1 cellular context compared by ENCODE assay signal in genomic region chr12:109494348-109494881, GRCh38.
TF ChIP-seq lines count a peak whose summit lies in the region.

No MANE protein-coding gene starts in this region.

TF ChIP-seq in HepG2, 621 proteins besides CTCF, POLR2A, EP300 and RAD21 (continued from another document and continues in another):
- peak; percentile 17; the same call in 1 of the 2 replicates for TF ChIP-seq ZNF501 (CRISPR knock-in tag; IDR thresholded peaks at IDR 0.05)
- 0 out of 2 replicates have a peak, but pooled peaks have one; percentile 25 for TF ChIP-seq GATAD1 (CRISPR knock-in tag; IDR thresholded peaks at IDR 0.05)
- TF ChIP-seq FOXA3 (CRISPR knock-in tag; IDR thresholded peaks at IDR 0.05): peak; percentile 70
- TF ChIP-seq HOXA3 (CRISPR knock-in tag; IDR thresholded peaks at IDR 0.05): peak; percentile 50; the same call in 1 of the 2 replicates
- peak; percentile 32; the same call in 1 of the 2 replicates for TF ChIP-seq NCOR1 (IDR thresholded peaks at IDR 0.05; ENCODE audit: borderline replicate concordance, low read length)
- TF ChIP-seq ZNF281 (CRISPR knock-in tag; IDR thresholded peaks at IDR 0.05; ENCODE audit: borderline replicate concordance): peak; percentile 91
- 0 out of 2 replicates have a peak, but pooled peaks have one; percentile 38 for TF ChIP-seq ZNF350 (CRISPR knock-in tag; IDR thresholded peaks at IDR 0.05; ENCODE audit: borderline replicate concordance, low read depth)
- TF ChIP-seq SOX6 (IDR thresholded peaks at IDR 0.05): no peak
- peak; percentile 62 for TF ChIP-seq SOX6 (CRISPR knock-in tag; IDR thresholded peaks at IDR 0.05)
- TF ChIP-seq MED8 (CRISPR knock-in tag; IDR thresholded peaks at IDR 0.05; ENCODE audit: insufficient replicate concordance): no peak
- no peak for TF ChIP-seq ZNF513 (CRISPR knock-in tag; conservative IDR thresholded peaks at IDR 0.05)
- TF ChIP-seq ZNF547 (CRISPR knock-in tag; IDR thresholded peaks at IDR 0.05): no peak
- TF ChIP-seq UBTF (CRISPR knock-in tag; IDR thresholded peaks at IDR 0.05): peak; percentile 59
- peak; percentile 71 for TF ChIP-seq SAP130 (CRISPR knock-in tag; IDR thresholded peaks at IDR 0.05; ENCODE audit: low read depth)
- TF ChIP-seq ZMYM3 (CRISPR knock-in tag; IDR thresholded peaks at IDR 0.05): peak; percentile 78; the same call in 1 of the 2 replicates
- TF ChIP-seq ZSCAN9 (CRISPR knock-in tag; IDR thresholded peaks at IDR 0.05; ENCODE audit: borderline replicate concordance): peak; percentile 78; the same call in 1 of the 2 replicates
- no peak for TF ChIP-seq TERF1 (CRISPR knock-in tag; IDR thresholded peaks at IDR 0.05)
- no peak for TF ChIP-seq ZNF12 (CRISPR knock-in tag; IDR thresholded peaks at IDR 0.05)
- TF ChIP-seq ONECUT2 (CRISPR knock-in tag; IDR thresholded peaks at IDR 0.05): peak; percentile 90
- no peak for TF ChIP-seq ZBTB4 (CRISPR knock-in tag; IDR thresholded peaks at IDR 0.05; ENCODE audit: borderline replicate concordance)
- TF ChIP-seq XRCC5 (optimal IDR thresholded peaks at IDR 0.05; ENCODE audit: low read length): peak; percentile 32
- TF ChIP-seq BHLHE40 (IDR thresholded peaks at IDR 0.05; ENCODE audit: low read length): 0 out of 2 replicates have a peak, but pooled peaks have one; percentile 9
- TF ChIP-seq ZNF121 (CRISPR knock-in tag; IDR thresholded peaks at IDR 0.05): 0 out of 2 replicates have a peak, but pooled peaks have one; percentile 50
- TF ChIP-seq RXRB (CRISPR knock-in tag; IDR thresholded peaks at IDR 0.05; ENCODE audit: borderline replicate concordance): peak; percentile 63; the same call in 1 of the 2 replicates
- no peak for TF ChIP-seq ZNF451 (CRISPR knock-in tag; IDR thresholded peaks at IDR 0.05)
- peak; percentile 86 for TF ChIP-seq FOXP4 (CRISPR knock-in tag; IDR thresholded peaks at IDR 0.05)
- no peak for TF ChIP-seq ZNF567 (CRISPR knock-in tag; IDR thresholded peaks at IDR 0.05; ENCODE audit: borderline replicate concordance)
- TF ChIP-seq FOSL2 (CRISPR knock-in tag; IDR thresholded peaks at IDR 0.05): peak; percentile 84
- peak; percentile 42; the same call in 1 of the 2 replicates for TF ChIP-seq MAX (IDR thresholded peaks at IDR 0.05)
- peak; percentile 45; the same call in 1 of the 2 replicates for TF ChIP-seq ZMYM4 (CRISPR knock-in tag; IDR thresholded peaks at IDR 0.05)
- TF ChIP-seq ZEB1 (IDR thresholded peaks at IDR 0.05; ENCODE audit: insufficient replicate concordance, low read depth): peak; percentile 56
- no peak for TF ChIP-seq RERE (CRISPR knock-in tag; IDR thresholded peaks at IDR 0.05; ENCODE audit: low read depth)
- TF ChIP-seq ERF (CRISPR knock-in tag; IDR thresholded peaks at IDR 0.05): 0 out of 2 replicates have a peak, but pooled peaks have one; percentile 18
- 0 out of 2 replicates have a peak, but pooled peaks have one; percentile 49 for TF ChIP-seq ZNF441 (CRISPR knock-in tag; IDR thresholded peaks at IDR 0.05; ENCODE audit: borderline replicate concordance)
- TF ChIP-seq ZNF317 (CRISPR knock-in tag; IDR thresholded peaks at IDR 0.05): peak; percentile 71
- no peak for TF ChIP-seq ZNF713 (CRISPR knock-in tag; IDR thresholded peaks at IDR 0.05)
- no peak for TF ChIP-seq ZNF800 (CRISPR knock-in tag; IDR thresholded peaks at IDR 0.05)
- TF ChIP-seq FOXK2 (IDR thresholded peaks at IDR 0.05): peak; percentile 64; the same call in 1 of the 2 replicates
